In genomic region chr9:28882528-28882927, GRCh38 we compare ENCODE assay signal across 22 cellular contexts.
"Had no signal": no experiment of that assay in that cellular context is flagged by ENCODE, and none has a peak within 500 bp of the region (broad histone marks: within the 10 kb centered on the region; RNA-seq: fewer than 3 reads in every experiment).

No MANE protein-coding gene starts in this region.

- H3K4me3 ChIP-seq: left ventricle myocardium inferior, lung, psoas muscle, right atrium auricular region, right lobe of liver, smooth muscle cell, stomach, testis, thyroid gland, transverse colon, upper lobe of left lung, vagina had no signal

- H3K27ac ChIP-seq: left ventricle myocardium inferior, parathyroid adenoma, psoas muscle, right atrium auricular region, right lobe of liver, stomach, testis, thyroid gland, transverse colon, upper lobe of left lung, vagina had no signal

- H3K36me3 ChIP-seq: left ventricle myocardium inferior, right atrium auricular region, right lobe of liver, stomach, thyroid gland, transverse colon, upper lobe of left lung, vagina had no signal

- FAIRE-seq: kidney had no signal

- DNase-seq: hypothalamus; immature natural killer cell; kidney; left ventricle myocardium inferior; naive thymus-derived CD8-positive, alpha-beta T cell; nucleus accumbens; psoas muscle; right lobe of liver; stimulated activated CD4-positive, alpha-beta T cell treated with anti-CD3 and anti-CD28 coated beads, Interleukin-1b, Interleukin-23, amount 100 ng/mL, for 48 hours; stimulated activated CD4-positive, alpha-beta T cell treated with anti-CD3 and anti-CD28 coated beads, Interleukin-4, amount 100 ng/mL, for 1 hour; stimulated activated naive B cell treated with anti-CD40 and anti-IgM and Interleukin-4, amounts not matched to agents 10 μg/mL and 1 μg/mL and 100 μg/mL, for 72 hours; stimulated activated naive CD8-positive, alpha-beta T cell treated with anti-CD3 and anti-CD28 coated beads, Interleukin-15, Interleukin-2, amounts not matched to agents 100 U/mL and 50 U/mL, for 24 hours; stomach; testis; thyroid gland; transverse colon; upper lobe of left lung had no signal

- H3K27me3 ChIP-seq: right atrium auricular region, right lobe of liver, stomach, testis, thyroid gland, transverse colon, upper lobe of left lung, vagina had no signal
